ENCODE assay signal across 10 cellular contexts in the genomic region with DNA sequence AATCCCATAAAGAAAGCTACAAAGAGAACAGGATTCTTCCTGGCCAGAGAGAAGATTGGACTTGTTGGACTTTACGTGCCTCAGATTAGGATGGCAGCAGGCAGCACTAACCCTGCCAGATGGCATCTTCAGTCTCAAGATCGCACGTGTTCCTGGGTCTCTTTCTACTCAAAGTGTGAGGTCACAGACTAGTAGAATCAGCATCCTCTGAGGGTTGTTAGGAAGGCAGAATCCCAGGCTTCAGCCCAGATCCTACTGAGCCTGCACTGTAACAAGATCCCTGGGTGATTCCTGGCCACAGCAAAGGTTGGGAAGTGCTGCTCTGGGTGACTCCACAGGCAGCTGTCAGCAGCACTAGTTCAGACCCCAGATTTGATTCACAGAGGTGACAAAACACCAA. TPM values are rescaled to one million over a fixed set of nuclear protein-coding genes. Genes with fewer than 3 reads are reported as not detected.
DNase-seq lines count a peak whose midpoint lies in the region; ATAC-seq and TF ChIP-seq lines count a peak whose summit lies in the region.
"Had no signal": no experiment of that assay in that cellular context is flagged by ENCODE, and none has a peak within 500 bp of the region (broad histone marks: within the 10 kb centered on the region; RNA-seq: fewer than 3 reads in every experiment).

No MANE protein-coding gene starts in this region.

- H3K4me1 ChIP-seq in esophagus (ENCODE audit: control insufficient read depth in 2 of 2, insufficient read depth in 2 of 2, low read length in 1 of 2) = peaks cover 3 to 19% of the 10 kb centered on the region in 2 donors

- H3K4me3 Mint-ChIP-seq in neural crest cell = no peak overlapping the region
- H3K4me3 Mint-ChIP-seq: T-helper 1 cell treated with Interleukin-12 subunit alpha and Interleukin-12 subunit beta and Interleukin-4 antibody, amounts not matched to agents 30 μg/mL and 1 μg/mL, for 36 hours had no signal

- ATAC-seq in HG02571 (IDR thresholded peaks at IDR 0.05; ENCODE audit: unreplicated experiment) (no peak), HG03460 (IDR thresholded peaks at IDR 0.05; ENCODE audit: unreplicated experiment) (no peak)

- no peak overlapping the region for H3K4me3 ChIP-seq in esophagus (ENCODE audit: low read depth in 1 of 2, low read length in 2 of 2)

- no peaks in the 10 kb centered on the region for H3K9me3 ChIP-seq in esophagus (ENCODE audit: control insufficient read depth in 2 of 2, insufficient read depth in 1 of 2, low read depth in 1 of 2, low read length in 1 of 2)

- whole genome bisulfite sequencing in esophagus, 2 donors = 37 to 63% methylated on average over 3 of the region's 3 CpGs

- peaks cover 26% of the 10 kb centered on the region for H3K4me1 Mint-ChIP-seq in neural crest cell

- no peaks in the 10 kb centered on the region for H3K9me3 Mint-ChIP-seq in neural crest cell
- H3K9me3 Mint-ChIP-seq: T-helper 1 cell treated with Interleukin-12 subunit alpha and Interleukin-12 subunit beta and Interleukin-4 antibody, amounts not matched to agents 30 μg/mL and 1 μg/mL, for 36 hours had no signal

- peak overlapping the region; percentile 36 to 51 for H3K27ac ChIP-seq in esophagus (ENCODE audit: low read depth in 2 of 2, low read length in 1 of 2)

- no peaks in the 10 kb centered on the region for H3K36me3 Mint-ChIP-seq in neural crest cell (ENCODE audit: low read depth)

- no peaks in the 10 kb centered on the region for H3K27me3 ChIP-seq in esophagus (ENCODE audit: control insufficient read depth in 1 of 2, insufficient read depth in 2 of 2, low read length in 2 of 2)

- DNase-seq in AG08395 (ENCODE audit: low spot score) (peak; percentile 43), NCI-H524 treated with DMSO at 0.1 percent for 48 hours (lab: John Stamatoyannopoulos, UW) (peak; percentile 88), neural crest cell (ENCODE audit: low read depth, low spot score) (no peak), NCI-H345 (lab: John Stamatoyannopoulos, UW) (no peak)
- DNase-seq in activated naive CD4-positive, alpha-beta T cell (lab: John Stamatoyannopoulos, UW) = no peak
- DNase-seq: stimulated activated naive CD4-positive, alpha-beta T cell had no signal

- peaks cover 6% of the 10 kb centered on the region for H3K27me3 Mint-ChIP-seq in neural crest cell (ENCODE audit: low read depth)

- no peak for TF ChIP-seq CTCF in neural crest cell (conservative IDR thresholded peaks at IDR 0.05)

- no peaks in the 10 kb centered on the region for H3K36me3 ChIP-seq in esophagus (ENCODE audit: control insufficient read depth in 2 of 2, insufficient read depth in 2 of 2, low read length in 1 of 2)

- peak overlapping the region; percentile 85 for H3K27ac Mint-ChIP-seq in neural crest cell (ENCODE audit: unreplicated experiment)

RNA-seq across cellular contexts. Expression of gene EPAS1, which starts 39.4 kb away (rescaled TPM):
- polyA plus RNA-seq in esophagus = 10 to 100 TPM; 24.7 to 47.4 TPM
- 0.14 and 0.27 TPM in 2 replicates for total RNA-seq in neural crest cell

Comparison
In these comparisons a context has a peak if more than half of its experiments do, and no peak if none do; other contexts are left out.
1. DNase-seq: peak in AG08395 (single experiment) and NCI-H524 treated with DMSO at 0.1 percent for 48 hours (single experiment); none in neural crest cell (single experiment), NCI-H345 (single experiment) and activated naive CD4-positive, alpha-beta T cell (0 of 4).